ENCODE assay signal across 8 cellular contexts in the genomic region with DNA sequence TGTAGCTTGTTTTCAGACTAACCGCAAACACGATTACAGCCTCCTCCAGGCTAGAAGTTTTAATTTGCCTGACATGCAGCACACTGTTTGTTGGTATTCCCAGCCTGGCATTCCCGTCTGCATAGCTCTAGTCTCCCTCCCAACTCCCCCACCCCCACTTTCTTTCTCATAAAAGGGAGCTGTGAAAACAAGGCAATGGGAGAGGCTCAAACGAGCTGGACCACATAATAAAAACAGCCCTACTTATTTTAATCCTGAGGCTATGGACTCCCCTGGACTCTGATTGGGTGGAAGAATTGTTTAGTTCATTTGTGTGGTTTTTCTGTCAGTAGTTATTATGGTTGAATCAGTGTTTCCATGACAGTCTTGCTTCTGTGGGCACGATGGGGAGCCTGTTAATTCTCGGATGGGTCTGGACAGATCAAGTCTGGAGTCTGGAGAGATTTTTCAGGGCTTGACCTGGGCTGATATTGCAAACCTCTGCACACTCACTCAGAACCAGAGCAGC. TPM values are rescaled to one million over a fixed set of nuclear protein-coding genes. Genes with fewer than 3 reads are reported as not detected.
DNase-seq lines count a peak whose midpoint lies in the region; ATAC-seq and TF ChIP-seq lines count a peak whose summit lies in the region.

No MANE protein-coding gene starts in this region.

- H3K27ac ChIP-seq in urinary bladder (ENCODE audit: low read depth) = no peak overlapping the region

- peaks cover 2% of the 10 kb centered on the region for H3K36me3 Mint-ChIP-seq in effector memory CD8-positive, alpha-beta T cell (ENCODE audit: insufficient read depth)
- H3K36me3 Mint-ChIP-seq in mesothelial cell of epicardium = peaks cover 4% of the 10 kb centered on the region

- H3K4me1 Mint-ChIP-seq in effector memory CD8-positive, alpha-beta T cell (ENCODE audit: low read depth in 2 of 2) = peaks cover 12 to 14% of the 10 kb centered on the region in 2 donors
- H3K4me1 Mint-ChIP-seq in mesothelial cell of epicardium = peaks cover 44% of the 10 kb centered on the region

- DNase-seq in ELR (ENCODE audit: low read depth) = peak; percentile 58
- DNase-seq in NCI-H82 treated with DMSO at 0.1 percent for 48 hours (lab: John Stamatoyannopoulos, UW; ENCODE audit: unreplicated experiment) = peak; percentile 36
- no peak for DNase-seq in effector memory CD8-positive, alpha-beta T cell
- DNase-seq in mesothelial cell of epicardium (ENCODE audit: low spot score in 2 of 2, unreplicated experiment in 2 of 2) = no peak
- DNase-seq in NCI-H446 (lab: John Stamatoyannopoulos, UW) = no peak

- no peaks in the 10 kb centered on the region for H3K9me3 Mint-ChIP-seq in effector memory CD8-positive, alpha-beta T cell
- H3K9me3 Mint-ChIP-seq in mesothelial cell of epicardium = no peaks in the 10 kb centered on the region

- ATAC-seq in effector memory CD8-positive, alpha-beta T cell (replicated peaks) = no peak
- no peak for ATAC-seq in HG02973 (IDR thresholded peaks at IDR 0.05; ENCODE audit: unreplicated experiment)
- no peak for ATAC-seq in HG02870 (IDR thresholded peaks at IDR 0.05; ENCODE audit: unreplicated experiment)

- H3K4me3 ChIP-seq in urinary bladder (ENCODE audit: low read depth, low read length) = peak overlapping the region; percentile 77

- H3K27ac Mint-ChIP-seq in effector memory CD8-positive, alpha-beta T cell = peak overlapping the region in 1 of 2 donors; percentile 94
- peak overlapping the region; percentile 89 for H3K27ac Mint-ChIP-seq in mesothelial cell of epicardium

- TF ChIP-seq CTCF in mesothelial cell of epicardium (IDR thresholded peaks at IDR 0.05; ENCODE audit: unreplicated experiment) = no peak

- H3K4me1 ChIP-seq in urinary bladder (ENCODE audit: insufficient read depth) = no peaks in the 10 kb centered on the region

- H3K4me3 Mint-ChIP-seq in effector memory CD8-positive, alpha-beta T cell = peak overlapping the region; percentile 84 to 90
- H3K4me3 Mint-ChIP-seq in mesothelial cell of epicardium = peak overlapping the region; percentile 91

- 8% methylated on average over 6 of the region's 6 CpGs for WGBS in urinary bladder

- no peaks in the 10 kb centered on the region for H3K36me3 ChIP-seq in urinary bladder (ENCODE audit: insufficient read depth)

- H3K27me3 Mint-ChIP-seq in effector memory CD8-positive, alpha-beta T cell = no peaks in the 10 kb centered on the region
- no peaks in the 10 kb centered on the region for H3K27me3 Mint-ChIP-seq in mesothelial cell of epicardium (ENCODE audit: low read depth)

RNA-seq across cellular contexts. Expression of gene STON1, which starts 1.2 kb away (rescaled TPM):
- 35.0 to 36.5 TPM (median 35.8 TPM) in 3 replicates for total RNA-seq in mesothelial cell of epicardium
- 68.0 TPM for total RNA-seq in urinary bladder
- polyA plus RNA-seq in urinary bladder = 57.0 TPM

Comparison
In these comparisons a context has a peak if more than half of its experiments do, and no peak if none do; other contexts are left out.
1. DNase-seq: peak in ELR (single experiment) and NCI-H82 treated with DMSO at 0.1 percent for 48 hours (single experiment); none in effector memory CD8-positive, alpha-beta T cell (0 of 3), mesothelial cell of epicardium (0 of 2) and NCI-H446 (0 of 2).